Comparison of ENCODE assay signal across 23 cellular contexts in the genomic region with DNA sequence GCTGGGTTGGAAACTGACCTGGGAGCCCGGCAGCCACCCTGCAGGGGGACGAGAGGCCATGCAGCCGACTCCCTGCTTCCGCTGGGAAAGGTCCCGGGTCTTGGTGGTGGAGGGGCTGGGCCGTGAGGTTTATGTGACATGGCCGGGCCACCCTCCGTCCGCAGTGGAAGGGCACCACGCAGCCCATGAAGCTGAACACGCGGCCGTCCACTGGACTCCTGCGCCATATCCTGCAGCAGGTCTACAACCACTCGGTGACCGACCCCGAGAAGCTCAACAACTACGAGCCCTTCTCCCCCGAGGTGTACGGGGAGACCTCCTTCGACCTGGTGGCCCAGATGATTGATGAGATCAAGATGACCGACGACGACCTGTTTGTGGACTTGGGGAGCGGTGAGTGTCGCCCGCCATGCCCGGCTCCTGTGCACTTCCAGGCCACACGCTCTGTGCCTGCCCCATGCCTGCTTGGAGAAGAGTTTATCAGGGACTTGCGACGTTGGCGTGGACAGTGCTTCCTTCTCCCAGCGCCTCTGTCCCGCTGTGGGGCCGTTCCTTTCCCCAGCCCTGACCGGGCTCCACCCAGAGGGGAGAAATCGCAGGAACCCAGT. TPM values are rescaled to one million over a fixed set of nuclear protein-coding genes. Genes with fewer than 3 reads are reported as not detected.
DNase-seq lines count a peak whose midpoint lies in the region; ATAC-seq and TF ChIP-seq lines count a peak whose summit lies in the region.
"Had no signal": no experiment of that assay in that cellular context is flagged by ENCODE, and none has a peak within 500 bp of the region (broad histone marks: within the 10 kb centered on the region; RNA-seq: fewer than 3 reads in every experiment).

No MANE protein-coding gene starts in this region.

- H3K4me2 ChIP-seq in IMR-90 (ENCODE audit: low read depth, low read length), result no peak overlapping the region
- H3K4me2 ChIP-seq: PC-9 had no signal

- no peaks in the 10 kb centered on the region for H3K9me3 Mint-ChIP-seq in activated naive CD4-positive, alpha-beta T cell treated with anti-CD3 and anti-CD28 coated beads, Interleukin-2, amount 10 ng/mL, durations not matched to agents 7 days and 5 days
- H3K9me3 Mint-ChIP-seq in activated naive CD4-positive, alpha-beta T cell treated with anti-CD3 and anti-CD28 coated beads for 36 hours, result no peaks in the 10 kb centered on the region
- no peaks in the 10 kb centered on the region for H3K9me3 Mint-ChIP-seq in endothelial cell (ENCODE audit: unreplicated experiment)
- no peaks in the 10 kb centered on the region for H3K9me3 Mint-ChIP-seq in osteocyte (ENCODE audit: unreplicated experiment)
- H3K9me3 Mint-ChIP-seq in T-cell, result no peaks in the 10 kb centered on the region
- H3K9me3 Mint-ChIP-seq in HFFc6, result no peaks in the 10 kb centered on the region
- H3K9me3 Mint-ChIP-seq: CD4-positive, alpha-beta T cell; IgD-negative memory B cell had no signal

- H3K27me3 ChIP-seq in IMR-90 (ENCODE audit: control insufficient read depth, insufficient read depth, low read length), result no peaks in the 10 kb centered on the region
- H3K27me3 ChIP-seq: BLaER1 treated with 17β-estradiol and CSF1 and Interleukin-3, amounts not matched to agents 10 nM and 100 nM; SJCRH30 had no signal

- POLR2A ChIA-PET in IMR-90 (lab: Charles Lee; ENCODE audit: unreplicated experiment), result no interaction called here
- POLR2A ChIA-PET in T-cell (lab: Charles Lee), result no interaction called here

- no peak for DNase-seq in activated naive CD4-positive, alpha-beta T cell treated with anti-CD3 and anti-CD28 coated beads, Interleukin-2, amount 10 ng/mL, durations not matched to agents 7 days and 5 days
- DNase-seq in activated naive CD4-positive, alpha-beta T cell treated with anti-CD3 and anti-CD28 coated beads for 36 hours, result no peak
- no peak for DNase-seq in IMR-90
- DNase-seq in endothelial cell (ENCODE audit: low spot score), result no peak
- DNase-seq in osteocyte (ENCODE audit: extremely low spot score, unreplicated experiment), result no peak
- no peak for DNase-seq in T-cell
- DNase-seq in HFFc6, result no peak
- DNase-seq: 8988T; ACHN; CD4-positive, alpha-beta T cell; NCI-H1048; NCI-H1694; NCI-H2029 treated with DMSO at 0.1 percent for 48 hours; NCI-H446 treated with DMSO at 0.1 percent for 48 hours; NCI-H526; NCI-H82; NK-92 treated with Interleukin-12 subunit alpha and Interleukin-12 subunit beta, amount 100 ng/mL, for 24 hours; PC-9; SJCRH30 had no signal

- no peak overlapping the region for H3K4me3 Mint-ChIP-seq in activated naive CD4-positive, alpha-beta T cell treated with anti-CD3 and anti-CD28 coated beads, Interleukin-2, amount 10 ng/mL, durations not matched to agents 7 days and 5 days
- H3K4me3 Mint-ChIP-seq in activated naive CD4-positive, alpha-beta T cell treated with anti-CD3 and anti-CD28 coated beads for 36 hours, result no peak overlapping the region
- no peak overlapping the region for H3K4me3 Mint-ChIP-seq in endothelial cell (ENCODE audit: unreplicated experiment)
- H3K4me3 Mint-ChIP-seq in osteocyte (ENCODE audit: unreplicated experiment), result no peak overlapping the region
- H3K4me3 Mint-ChIP-seq in T-cell, result no peak overlapping the region
- no peak overlapping the region for H3K4me3 Mint-ChIP-seq in HFFc6
- H3K4me3 Mint-ChIP-seq: CD4-positive, alpha-beta T cell; IgD-negative memory B cell had no signal

- TF ChIP-seq RAD21 in IMR-90 (IDR thresholded peaks at IDR 0.05; ENCODE audit: low read length), result no peak

- peak overlapping the region; percentile 52 for H3K27ac Mint-ChIP-seq in activated naive CD4-positive, alpha-beta T cell treated with anti-CD3 and anti-CD28 coated beads, Interleukin-2, amount 10 ng/mL, durations not matched to agents 7 days and 5 days
- no peak overlapping the region for H3K27ac Mint-ChIP-seq in activated naive CD4-positive, alpha-beta T cell treated with anti-CD3 and anti-CD28 coated beads for 36 hours
- H3K27ac Mint-ChIP-seq in endothelial cell (ENCODE audit: unreplicated experiment), result peak overlapping the region; percentile 18
- H3K27ac Mint-ChIP-seq in osteocyte (ENCODE audit: unreplicated experiment), result peak overlapping the region; percentile 34
- H3K27ac Mint-ChIP-seq in T-cell, result no peak overlapping the region
- no peak overlapping the region for H3K27ac Mint-ChIP-seq in HFFc6
- H3K27ac Mint-ChIP-seq: CD4-positive, alpha-beta T cell had no signal

- no peak overlapping the region for H2BK5ac ChIP-seq in IMR-90 (ENCODE audit: low read depth, low read length, poor library complexity, severe bottlenecking)

- BruUV-seq in IMR-90 (replicated peaks; lab: Mats Ljungman, UMichigan), result no TSS peak

- no peak overlapping the region for H4K5ac ChIP-seq in IMR-90 (ENCODE audit: low read depth, low read length)

- WGBS in IMR-90 (ENCODE audit: extremely low coverage in 2 of 2, insufficient read length in 1 of 2), 2 experiments, result 92% methylated on average over 29 of the region's 37 CpGs; no CpG with 5 or more reads in 1 of the 2 experiments

- TF ChIP-seq CTCF in IMR-90 (conservative IDR thresholded peaks at IDR 0.05; ENCODE audit: low read depth, low read length), result no peak
- no peak for TF ChIP-seq CTCF in endothelial cell (IDR thresholded peaks at IDR 0.05; ENCODE audit: unreplicated experiment)
- TF ChIP-seq CTCF in osteocyte (IDR thresholded peaks at IDR 0.05), result no peak
- TF ChIP-seq CTCF in HFFc6 (IDR thresholded peaks at IDR 0.05), result no peak

- CTCF ChIA-PET in activated naive CD4-positive, alpha-beta T cell treated with anti-CD3 and anti-CD28 coated beads, Interleukin-2, amount 10 ng/mL, durations not matched to agents 7 days and 5 days (lab: Charles Lee), result no interaction called here
- CTCF ChIA-PET in activated naive CD4-positive, alpha-beta T cell treated with anti-CD3 and anti-CD28 coated beads for 36 hours (lab: Charles Lee), result no interaction called here
- CTCF ChIA-PET in IMR-90 (lab: Yijun Ruan, JAX), result no interaction called here
- CTCF ChIA-PET in T-cell (lab: Charles Lee), result no interaction called here

- no peaks in the 10 kb centered on the region for H3K4me1 Mint-ChIP-seq in activated naive CD4-positive, alpha-beta T cell treated with anti-CD3 and anti-CD28 coated beads, Interleukin-2, amount 10 ng/mL, durations not matched to agents 7 days and 5 days
- no peaks in the 10 kb centered on the region for H3K4me1 Mint-ChIP-seq in activated naive CD4-positive, alpha-beta T cell treated with anti-CD3 and anti-CD28 coated beads for 36 hours (ENCODE audit: low read depth)
- H3K4me1 Mint-ChIP-seq in endothelial cell (ENCODE audit: unreplicated experiment) (peaks cover 5% of the 10 kb centered on the region), osteocyte (ENCODE audit: unreplicated experiment) (peaks cover 21% of the 10 kb centered on the region), T-cell (peaks cover 0 to 6% (median 3%) of the 10 kb centered on the region in 3 donors), HFFc6 (ENCODE audit: low read depth) (peaks cover 25% of the 10 kb centered on the region)

- no peak overlapping the region for H2AK9ac ChIP-seq in IMR-90 (replicated peaks; ENCODE audit: low read depth, low read length, poor library complexity)

- no peak overlapping the region for H2BK120ac ChIP-seq in IMR-90 (ENCODE audit: low read depth, low read length)

- peaks cover 11% of the 10 kb centered on the region for H3K4me1 ChIP-seq in IMR-90 (ENCODE audit: control insufficient read depth, insufficient read depth, low read length)
- H3K4me1 ChIP-seq: SJCRH30 had no signal

- H3K4ac ChIP-seq in IMR-90 (ENCODE audit: low read depth, low read length), result no peak overlapping the region

- H4K20me1 ChIP-seq in IMR-90 (ENCODE audit: insufficient read depth, low read length), result peaks cover 36% of the 10 kb centered on the region

- no peak for TF ChIP-seq POLR2A in IMR-90 (IDR thresholded peaks at IDR 0.05; ENCODE audit: low read depth, low read length)

- H2BK20ac ChIP-seq in IMR-90 (ENCODE audit: low read depth, low read length), result no peak overlapping the region

- no peak overlapping the region for H2BK15ac ChIP-seq in IMR-90 (ENCODE audit: low read depth, low read length)

- H3K56ac ChIP-seq in IMR-90 (ENCODE audit: extremely low read depth, insufficient read depth, low read length), result no peak overlapping the region

- H2AFZ ChIP-seq in IMR-90 (replicated peaks; ENCODE audit: low read length, poor library complexity), result no peak overlapping the region
- H2AFZ ChIP-seq: PC-9 had no signal

- peaks cover 9% of the 10 kb centered on the region for H3K9me1 ChIP-seq in IMR-90 (ENCODE audit: insufficient read depth, low read length)

- H2AK5ac ChIP-seq in IMR-90 (ENCODE audit: low read depth, low read length), result peak overlapping the region; percentile 7; the same call in 1 of the 2 replicates

- peaks cover 64% of the 10 kb centered on the region for H3K36me3 ChIP-seq in IMR-90 (ENCODE audit: control insufficient read depth, insufficient read depth, low read length)

- no peak overlapping the region for H3K4me3 ChIP-seq in IMR-90 (ENCODE audit: insufficient read depth, low read depth, low read length)
- H3K4me3 ChIP-seq: BLaER1 treated with 17β-estradiol and CSF1 and Interleukin-3, amounts not matched to agents 10 nM and 100 nM; PC-9; SJCRH30 had no signal

- no peak overlapping the region for H3K18ac ChIP-seq in IMR-90 (ENCODE audit: low read depth, low read length)

- in situ Hi-C loops in IMR-90 (cut with MboI; ENCODE audit: low sequenced_read_pairs), result no loop called here

- H4K8ac ChIP-seq in IMR-90 (ENCODE audit: low read depth in 2 of 2, low read length in 2 of 2), result no peak overlapping the region

- no peak overlapping the region for H3K27ac ChIP-seq in IMR-90 (ENCODE audit: insufficient read depth, low read length)
- H3K27ac ChIP-seq: PC-9, SJCRH30 had no signal

- no peaks in the 10 kb centered on the region for H3K9me3 ChIP-seq in IMR-90 (ENCODE audit: control insufficient read depth, insufficient read depth, low read length)
- H3K9me3 ChIP-seq: SJCRH30 had no signal

- H3K14ac ChIP-seq in IMR-90 (replicated peaks; ENCODE audit: low read depth, low read length), result no peak overlapping the region

- intact Hi-C loops in activated naive CD4-positive, alpha-beta T cell treated with anti-CD3 and anti-CD28 coated beads for 36 hours (cut with micrococcal nuclease), result no loop called here
- intact Hi-C loops in IMR-90 (cut with micrococcal nuclease), result no loop called here

- H3K36me3 Mint-ChIP-seq in activated naive CD4-positive, alpha-beta T cell treated with anti-CD3 and anti-CD28 coated beads, Interleukin-2, amount 10 ng/mL, durations not matched to agents 7 days and 5 days, result peaks cover 21% of the 10 kb centered on the region
- peaks cover 31% of the 10 kb centered on the region for H3K36me3 Mint-ChIP-seq in activated naive CD4-positive, alpha-beta T cell treated with anti-CD3 and anti-CD28 coated beads for 36 hours (ENCODE audit: low read depth)
- H3K36me3 Mint-ChIP-seq in endothelial cell (ENCODE audit: low read depth, unreplicated experiment), result peaks cover 11% of the 10 kb centered on the region
- H3K36me3 Mint-ChIP-seq in osteocyte (ENCODE audit: unreplicated experiment), result peaks cover 18% of the 10 kb centered on the region
- peaks cover 17% of the 10 kb centered on the region for H3K36me3 Mint-ChIP-seq in T-cell
- H3K36me3 Mint-ChIP-seq in HFFc6 (ENCODE audit: low read depth), result peaks cover 17% of the 10 kb centered on the region

- dilution Hi-C loops in IMR-90 (cut with HindIII; ENCODE audit: low sequenced_read_pairs, unreplicated experiment), result no loop called here

- no peak overlapping the region for H4K91ac ChIP-seq in IMR-90 (ENCODE audit: insufficient read depth, low read depth, low read length)

- H3K23ac ChIP-seq in IMR-90 (ENCODE audit: low read depth, low read length), result no peak overlapping the region

- H3K9ac ChIP-seq in IMR-90 (ENCODE audit: low read depth, low read length), result no peak overlapping the region

- H3K79me1 ChIP-seq in IMR-90 (ENCODE audit: low read depth in 1 of 2, low read length in 2 of 2), result peaks cover 9 to 86% of the 10 kb centered on the region in 2 experiments

- ATAC-seq in IMR-90 (ENCODE audit: low read depth), result no peak
- no peak for ATAC-seq in GM18519 (IDR thresholded peaks at IDR 0.05; ENCODE audit: low FRiP score, unreplicated experiment)
- ATAC-seq in T-cell (replicated peaks in 1 of 4), result no peak
- ATAC-seq: Right ventricle myocardium inferior had no signal

- no peaks in the 10 kb centered on the region for H3K27me3 Mint-ChIP-seq in activated naive CD4-positive, alpha-beta T cell treated with anti-CD3 and anti-CD28 coated beads, Interleukin-2, amount 10 ng/mL, durations not matched to agents 7 days and 5 days
- H3K27me3 Mint-ChIP-seq in activated naive CD4-positive, alpha-beta T cell treated with anti-CD3 and anti-CD28 coated beads for 36 hours (ENCODE audit: low read depth), result no peaks in the 10 kb centered on the region
- H3K27me3 Mint-ChIP-seq in endothelial cell (ENCODE audit: unreplicated experiment), result peaks cover 12% of the 10 kb centered on the region
- H3K27me3 Mint-ChIP-seq in osteocyte (ENCODE audit: unreplicated experiment), result no peaks in the 10 kb centered on the region
- H3K27me3 Mint-ChIP-seq in T-cell, result no peaks in the 10 kb centered on the region
- H3K27me3 Mint-ChIP-seq in HFFc6 (ENCODE audit: insufficient read depth), result peaks cover 4% of the 10 kb centered on the region
- H3K27me3 Mint-ChIP-seq: CD4-positive, alpha-beta T cell; IgD-negative memory B cell had no signal

RNA-seq across cellular contexts. Expression of gene DOT1L, which starts 27.2 kb away (rescaled TPM):
- total RNA-seq in activated naive CD4-positive, alpha-beta T cell treated with anti-CD3 and anti-CD28 coated beads for 36 hours, result 10 to 100 TPM; 48.7 to 55.0 TPM
- total RNA-seq in IMR-90 (2012; rRNA removed) (2.5 TPM in 2 replicates), endothelial cell (ENCODE audit: unreplicated experiment) (57.1 TPM), osteocyte (34.1 and 38.1 TPM in 2 replicates), T-cell (10 to 100 TPM; 33.4 to 39.3 (median 38.4) TPM)
- polyA plus RNA-seq in IMR-90 (2012; rRNA removed), result 12.6 and 22.0 TPM in 2 replicates
- polyA plus RNA-seq in IMR-90 (2012; cell fraction: cytosol; rRNA removed), result 10.1 and 10.4 TPM in 2 replicates
- polyA plus RNA-seq in IMR-90 (2012; cell fraction: nucleus; rRNA removed; ENCODE audit: low replicate concordance), result 43.0 and 136 TPM in 2 replicates
- 10 to 100 TPM; 18.5 to 22.9 (median 21.3) TPM for total RNA-seq in HFFc6 (2021; fragmentation: NEBNext Ultra II Directional; extraction: Animal tissue kit (Norgen Biotek cat#: 25700))

RNA-seq across cellular contexts. Expression of gene AP3D1, which starts 39.6 kb away (rescaled TPM):
- total RNA-seq in activated naive CD4-positive, alpha-beta T cell treated with anti-CD3 and anti-CD28 coated beads for 36 hours, result 10 to 100 TPM; 60.5 to 64.2 TPM
- total RNA-seq in IMR-90 (2012; rRNA removed), result 75.3 and 76.1 TPM in 2 replicates
- 129 and 132 TPM in 2 replicates for polyA plus RNA-seq in IMR-90 (2012; rRNA removed)
- 112 and 149 TPM in 2 replicates for polyA plus RNA-seq in IMR-90 (2012; cell fraction: cytosol; rRNA removed)
- 165 and 397 TPM in 2 replicates for polyA plus RNA-seq in IMR-90 (2012; cell fraction: nucleus; rRNA removed; ENCODE audit: low replicate concordance)
- 169 TPM for total RNA-seq in endothelial cell (ENCODE audit: unreplicated experiment)
- 139 and 152 TPM in 2 replicates for total RNA-seq in osteocyte
- total RNA-seq in T-cell, result 10 to 100 TPM; 78.6 to 91.5 (median 86.7) TPM
- 100 to 1,000 TPM; 139 to 169 (median 151) TPM for total RNA-seq in HFFc6 (2021; fragmentation: NEBNext Ultra II Directional; extraction: Animal tissue kit (Norgen Biotek cat#: 25700))

RNA-seq across cellular contexts. Expression of gene PLEKHJ1, which starts 45.2 kb away (rescaled TPM):
- total RNA-seq in activated naive CD4-positive, alpha-beta T cell treated with anti-CD3 and anti-CD28 coated beads for 36 hours, result 10 to 100 TPM; 56.9 to 60.6 TPM
- total RNA-seq in IMR-90 (2012; rRNA removed) (31.7 and 33.1 TPM in 2 replicates), endothelial cell (ENCODE audit: unreplicated experiment) (126 TPM), osteocyte (40.7 and 45.7 TPM in 2 replicates), T-cell (10 to 100 TPM; 38.3 to 87.0 (median 80.4) TPM)
- 62.8 and 69.8 TPM in 2 replicates for polyA plus RNA-seq in IMR-90 (2012; rRNA removed)
- polyA plus RNA-seq in IMR-90 (2012; cell fraction: cytosol; rRNA removed), result 88.7 and 101 TPM in 2 replicates
- 146 and 214 TPM in 2 replicates for polyA plus RNA-seq in IMR-90 (2012; cell fraction: nucleus; rRNA removed; ENCODE audit: low replicate concordance)
- total RNA-seq in HFFc6 (2021; fragmentation: NEBNext Ultra II Directional; extraction: Animal tissue kit (Norgen Biotek cat#: 25700)), result 10 to 100 TPM; 45.9 to 57.3 (median 50.2) TPM

RNA-seq across cellular contexts. Expression of gene SF3A2, which starts 45.7 kb away (rescaled TPM):
- total RNA-seq in activated naive CD4-positive, alpha-beta T cell treated with anti-CD3 and anti-CD28 coated beads for 36 hours, result 100 to 1,000 TPM; 154 to 158 TPM
- total RNA-seq in IMR-90 (2012; rRNA removed) (4.8 and 7.5 TPM in 2 replicates), endothelial cell (ENCODE audit: unreplicated experiment) (137 TPM), osteocyte (101 and 102 TPM in 2 replicates), T-cell (100 to 1,000 TPM; 130 to 172 (median 161) TPM)
- 29.8 and 34.5 TPM in 2 replicates for polyA plus RNA-seq in IMR-90 (2012; rRNA removed)
- polyA plus RNA-seq in IMR-90 (2012; cell fraction: cytosol; rRNA removed), result 18.6 and 34.5 TPM in 2 replicates
- 82.8 and 174 TPM in 2 replicates for polyA plus RNA-seq in IMR-90 (2012; cell fraction: nucleus; rRNA removed; ENCODE audit: low replicate concordance)
- 10 to 100 TPM; 48.7 to 60.6 (median 54.8) TPM for total RNA-seq in HFFc6 (2021; fragmentation: NEBNext Ultra II Directional; extraction: Animal tissue kit (Norgen Biotek cat#: 25700))

RNA-seq across cellular contexts. Expression of gene AMH, which starts 58.2 kb away (rescaled TPM):
- total RNA-seq in activated naive CD4-positive, alpha-beta T cell treated with anti-CD3 and anti-CD28 coated beads for 36 hours, result 1 to 10 TPM; 2.6 to 4.0 TPM
- under 0.01 TPM in 1 of 2 replicates, not detected in the other for total RNA-seq in IMR-90 (2012; rRNA removed)
- 0.86 and 1.5 TPM in 2 replicates for polyA plus RNA-seq in IMR-90 (2012; rRNA removed)
- polyA plus RNA-seq in IMR-90 (2012; cell fraction: cytosol; rRNA removed), result 0.06 and 0.22 TPM in 2 replicates
- polyA plus RNA-seq in IMR-90 (2012; cell fraction: nucleus; rRNA removed; ENCODE audit: low replicate concordance), result 9.1 and 40.5 TPM in 2 replicates
- 5.6 TPM for total RNA-seq in endothelial cell (ENCODE audit: unreplicated experiment)
- 14.3 and 16.4 TPM in 2 replicates for total RNA-seq in osteocyte
- total RNA-seq in T-cell, result 10 to 100 TPM in 2 of 5 donors, 1 to 10 TPM in 3; 2.1 to 13.5 (median 5.3) TPM
- 1 to 10 TPM in 5 of 6 experiments, under 1 TPM in 1; 0.98 to 2.3 (median 1.4) TPM for total RNA-seq in HFFc6 (2021; fragmentation: NEBNext Ultra II Directional; extraction: Animal tissue kit (Norgen Biotek cat#: 25700))

Comparison
In these comparisons a context has a peak if more than half of its experiments do, and no peak if none do; other contexts are left out.
1. H3K27ac Mint-ChIP-seq: peak in activated naive CD4-positive, alpha-beta T cell treated with anti-CD3 and anti-CD28 coated beads, Interleukin-2, amount 10 ng/mL, durations not matched to agents 7 days and 5 days (single experiment), endothelial cell (single experiment) and osteocyte (single experiment); none in activated naive CD4-positive, alpha-beta T cell treated with anti-CD3 and anti-CD28 coated beads for 36 hours (single experiment), T-cell (0 of 2) and HFFc6 (single experiment).